1 cellular context compared by ENCODE assay signal in the genomic region with DNA sequence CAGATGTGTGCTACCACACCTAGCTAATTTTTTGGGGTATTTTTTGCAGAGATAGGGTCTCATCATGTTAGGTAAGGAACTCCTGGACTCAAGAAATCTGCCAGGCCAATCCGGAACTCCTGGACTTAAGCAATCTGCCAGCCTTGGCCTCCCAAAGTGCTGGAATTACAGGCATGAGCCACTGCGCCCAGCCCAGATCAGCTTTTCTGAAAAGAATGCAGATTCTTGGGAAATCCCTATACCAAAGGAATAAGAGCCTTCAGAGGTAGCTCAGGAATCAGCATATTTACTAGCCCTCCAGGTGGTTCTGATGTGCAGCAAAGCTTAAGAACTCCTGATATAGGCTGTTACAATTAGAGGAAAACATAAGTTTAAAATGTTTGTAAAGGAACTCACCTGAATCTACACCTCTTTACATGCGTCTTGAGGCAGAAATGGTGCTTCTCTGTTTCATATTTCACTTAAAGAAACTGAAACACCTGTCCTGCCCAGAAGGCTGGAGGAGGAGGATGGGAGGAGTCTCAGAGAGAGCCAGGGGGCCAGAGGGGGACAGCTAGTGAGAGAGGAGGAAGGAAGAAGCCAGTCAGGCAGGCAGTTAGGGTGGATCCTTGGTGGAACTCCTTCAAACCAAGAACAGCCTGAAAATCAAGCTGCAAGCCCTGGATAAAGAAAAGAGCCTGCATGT.
TF ChIP-seq lines count a peak whose summit lies in the region.

A gene with protein sequence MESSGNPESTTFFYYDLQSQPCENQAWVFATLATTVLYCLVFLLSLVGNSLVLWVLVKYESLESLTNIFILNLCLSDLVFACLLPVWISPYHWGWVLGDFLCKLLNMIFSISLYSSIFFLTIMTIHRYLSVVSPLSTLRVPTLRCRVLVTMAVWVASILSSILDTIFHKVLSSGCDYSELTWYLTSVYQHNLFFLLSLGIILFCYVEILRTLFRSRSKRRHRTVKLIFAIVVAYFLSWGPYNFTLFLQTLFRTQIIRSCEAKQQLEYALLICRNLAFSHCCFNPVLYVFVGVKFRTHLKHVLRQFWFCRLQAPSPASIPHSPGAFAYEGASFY (minus strand): TSS at position 463 of the 685 bp plus-strand sequence. CDS start 5,536 bp downstream, outside the sequence.

TF ChIP-seq in GM12878, 131 proteins besides CTCF, POLR2A, EP300 and RAD21:
- TF ChIP-seq CEBPB (IDR thresholded peaks at IDR 0.05; ENCODE audit: borderline replicate concordance in 1 of 2, low read depth in 2 of 2, low read length in 2 of 2) (no peak), SIN3A (IDR thresholded peaks at IDR 0.05; ENCODE audit: low read depth, low read length) (no peak), SIX5 (IDR thresholded peaks at IDR 0.05; ENCODE audit: low read depth, low read length, severe bottlenecking) (no peak), BHLHE40 (IDR thresholded peaks at IDR 0.05; ENCODE audit: borderline replicate concordance in 1 of 2, low read depth in 2 of 2, low read length in 1 of 2) (no peak), SUZ12 (IDR thresholded peaks at IDR 0.05; ENCODE audit: unreplicated experiment) (no peak), ZNF384 (IDR thresholded peaks at IDR 0.05; ENCODE audit: borderline replicate concordance, low read depth, low read length) (no peak), MTA3 (IDR thresholded peaks at IDR 0.05; ENCODE audit: borderline replicate concordance, low read length) (no peak), FOXM1 (IDR thresholded peaks at IDR 0.05; ENCODE audit: low read depth, low read length) (no peak), NR2C2 (IDR thresholded peaks at IDR 0.05; ENCODE audit: borderline replicate concordance, control insufficient read depth, insufficient read length, low read depth) (no peak), HDAC2 (IDR thresholded peaks at IDR 0.05) (no peak), WRNIP1 (IDR thresholded peaks at IDR 0.05; ENCODE audit: borderline replicate concordance, low read depth, low read length) (no peak), STAT3 (IDR thresholded peaks at IDR 0.05; ENCODE audit: low read depth, low read length) (no peak), BRCA1 (IDR thresholded peaks at IDR 0.05; ENCODE audit: low read depth, low read length) (no peak), MEF2B (IDR thresholded peaks at IDR 0.05; ENCODE audit: partially characterized antibody, poor library complexity, severe bottlenecking) (no peak)
- TF ChIP-seq, protein P1, sequence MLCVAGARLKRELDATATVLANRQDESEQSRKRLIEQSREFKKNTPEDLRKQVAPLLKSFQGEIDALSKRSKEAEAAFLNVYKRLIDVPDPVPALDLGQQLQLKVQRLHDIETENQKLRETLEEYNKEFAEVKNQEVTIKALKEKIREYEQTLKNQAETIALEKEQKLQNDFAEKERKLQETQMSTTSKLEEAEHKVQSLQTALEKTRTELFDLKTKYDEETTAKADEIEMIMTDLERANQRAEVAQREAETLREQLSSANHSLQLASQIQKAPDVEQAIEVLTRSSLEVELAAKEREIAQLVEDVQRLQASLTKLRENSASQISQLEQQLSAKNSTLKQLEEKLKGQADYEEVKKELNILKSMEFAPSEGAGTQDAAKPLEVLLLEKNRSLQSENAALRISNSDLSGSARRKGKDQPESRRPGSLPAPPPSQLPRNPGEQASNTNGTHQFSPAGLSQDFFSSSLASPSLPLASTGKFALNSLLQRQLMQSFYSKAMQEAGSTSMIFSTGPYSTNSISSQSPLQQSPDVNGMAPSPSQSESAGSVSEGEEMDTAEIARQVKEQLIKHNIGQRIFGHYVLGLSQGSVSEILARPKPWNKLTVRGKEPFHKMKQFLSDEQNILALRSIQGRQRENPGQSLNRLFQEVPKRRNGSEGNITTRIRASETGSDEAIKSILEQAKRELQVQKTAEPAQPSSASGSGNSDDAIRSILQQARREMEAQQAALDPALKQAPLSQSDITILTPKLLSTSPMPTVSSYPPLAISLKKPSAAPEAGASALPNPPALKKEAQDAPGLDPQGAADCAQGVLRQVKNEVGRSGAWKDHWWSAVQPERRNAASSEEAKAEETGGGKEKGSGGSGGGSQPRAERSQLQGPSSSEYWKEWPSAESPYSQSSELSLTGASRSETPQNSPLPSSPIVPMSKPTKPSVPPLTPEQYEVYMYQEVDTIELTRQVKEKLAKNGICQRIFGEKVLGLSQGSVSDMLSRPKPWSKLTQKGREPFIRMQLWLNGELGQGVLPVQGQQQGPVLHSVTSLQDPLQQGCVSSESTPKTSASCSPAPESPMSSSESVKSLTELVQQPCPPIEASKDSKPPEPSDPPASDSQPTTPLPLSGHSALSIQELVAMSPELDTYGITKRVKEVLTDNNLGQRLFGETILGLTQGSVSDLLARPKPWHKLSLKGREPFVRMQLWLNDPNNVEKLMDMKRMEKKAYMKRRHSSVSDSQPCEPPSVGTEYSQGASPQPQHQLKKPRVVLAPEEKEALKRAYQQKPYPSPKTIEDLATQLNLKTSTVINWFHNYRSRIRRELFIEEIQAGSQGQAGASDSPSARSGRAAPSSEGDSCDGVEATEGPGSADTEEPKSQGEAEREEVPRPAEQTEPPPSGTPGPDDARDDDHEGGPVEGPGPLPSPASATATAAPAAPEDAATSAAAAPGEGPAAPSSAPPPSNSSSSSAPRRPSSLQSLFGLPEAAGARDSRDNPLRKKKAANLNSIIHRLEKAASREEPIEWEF (IDR thresholded peaks at IDR 0.05; ENCODE audit: insufficient replicate concordance, low read depth, low read length), result no peak
